Comparison of ENCODE assay signal across 18 cellular contexts in genomic region chr3:64759811-64760210, GRCh38.
"Had no signal": no experiment of that assay in that cellular context is flagged by ENCODE, and none has a peak within 500 bp of the region (broad histone marks: within the 10 kb centered on the region; RNA-seq: fewer than 3 reads in every experiment).

No MANE protein-coding gene starts in this region.

- H3K4me2 ChIP-seq: hepatocyte had no signal

- DNase-seq: activated CD4-positive, alpha-beta memory T cell treated with anti-CD3 and anti-CD28 coated beads for 36 hours; activated effector memory CD4-positive, alpha-beta T cell treated with anti-CD3 and anti-CD28 coated beads, Interleukin-2, amount 50 U/mL, for 16 hours; activated naive CD8-positive, alpha-beta T cell treated with anti-CD3 and anti-CD28 coated beads for 36 hours; activated T-cell treated with anti-CD3 and anti-CD28 coated beads, Interleukin-2, amount 50 U/mL, for 4 hours; anterior cingulate cortex; effector CD4-positive, alpha-beta T cell; mucosa of descending colon; natural killer cell; occipital lobe; small intestine; T1000 had no signal

- H3K36me3 ChIP-seq: breast epithelium had no signal

- H2AFZ ChIP-seq: hepatocyte had no signal

- H3K4me1 ChIP-seq: breast epithelium had no signal

- H3K9me3 ChIP-seq: breast epithelium, mucosa of descending colon had no signal

- FAIRE-seq: colon, endothelial cell of umbilical vein, frontal cortex, small intestine had no signal

- H3K79me2 ChIP-seq: hepatocyte had no signal

- ATAC-seq: activated T-cell treated with anti-CD3 and anti-CD28 coated beads, Interleukin-2, amount 50 U/mL, for 4 hours; mucosa of descending colon; natural killer cell; stimulated activated memory B cell treated with anti-CD40 and anti-IgM and Interleukin-4, amounts not matched to agents 10 μg/mL and 1 μg/mL and 100 μg/mL, for 72 hours had no signal

- H3K4me3 ChIP-seq: breast epithelium, hepatocyte, mucosa of descending colon had no signal

- H3K27ac ChIP-seq: breast epithelium, hepatocyte, VCaP had no signal

- H3K27me3 ChIP-seq: breast epithelium, hepatocyte had no signal
